ENCODE assay signal across 20 cellular contexts in the genomic region with DNA sequence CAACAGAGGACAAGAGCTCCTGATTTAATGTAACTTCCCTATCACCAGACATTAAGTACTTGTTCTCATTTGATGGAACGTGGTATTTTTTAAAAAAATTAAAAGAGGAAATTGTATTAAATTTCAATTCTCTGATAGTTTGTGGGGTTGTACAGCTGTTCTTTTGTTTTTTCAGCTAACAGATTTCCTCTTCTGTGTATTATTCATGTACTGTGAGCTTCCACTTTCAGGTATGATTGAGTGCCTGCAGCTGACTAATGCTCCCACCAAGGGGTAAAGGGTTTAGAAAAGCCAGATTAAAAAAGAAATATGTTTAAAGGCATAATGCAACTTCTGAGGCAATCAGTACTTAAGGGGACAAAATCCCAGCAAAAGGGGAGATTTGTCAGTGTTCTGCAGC.
DNase-seq lines count a peak whose midpoint lies in the region; ATAC-seq, FAIRE-seq and TF ChIP-seq lines count a peak whose summit lies in the region.
"Had no signal": no experiment of that assay in that cellular context is flagged by ENCODE, and none has a peak within 500 bp of the region (broad histone marks: within the 10 kb centered on the region; RNA-seq: fewer than 3 reads in every experiment).

No MANE protein-coding gene starts in this region.

- H3K4me3 ChIP-seq in MM.1S (ENCODE audit: low read length) (no peak overlapping the region), bronchial epithelial cell (ENCODE audit: low read depth, low read length) (no peak overlapping the region)
- H3K4me3 ChIP-seq: GM12878, K562, SJCRH30 had no signal

- TF ChIP-seq CTCF in MM.1S (IDR thresholded peaks at IDR 0.05; ENCODE audit: low read length) (no peak), bronchial epithelial cell (IDR thresholded peaks at IDR 0.05; ENCODE audit: insufficient read depth, low read length, severe bottlenecking) (no peak)

- H2AFZ ChIP-seq in MM.1S (ENCODE audit: low read length): peak overlapping the region; percentile 39

- H3K27me3 ChIP-seq in MM.1S (replicated peaks; ENCODE audit: insufficient read depth, low read length): no peaks in the 10 kb centered on the region
- H3K27me3 ChIP-seq in bronchial epithelial cell (ENCODE audit: control insufficient read depth, insufficient read depth, low read length): peaks cover 1% of the 10 kb centered on the region
- H3K27me3 ChIP-seq: SJCRH30 had no signal

- no peaks in the 10 kb centered on the region for H3K9me2 ChIP-seq in MM.1S (replicated peaks; ENCODE audit: insufficient read depth, low read length)

- H3K4me1 ChIP-seq in MM.1S (ENCODE audit: low read length): peaks cover 23% of the 10 kb centered on the region
- H3K4me1 ChIP-seq: Caco-2 had no signal

- H3K79me2 ChIP-seq in MM.1S (ENCODE audit: low read length): no peaks in the 10 kb centered on the region

- H3K9ac ChIP-seq in MM.1S (ENCODE audit: low read length): no peak overlapping the region

- DNase-seq in MM.1S (peak; percentile 66), bronchial epithelial cell (ENCODE audit: low read depth) (no peak), myocyte (ENCODE audit: low read depth) (peak; percentile 44), NCI-H446 treated with DMSO at 0.1 percent for 48 hours (lab: John Stamatoyannopoulos, UW) (no peak), NCI-H524 (lab: John Stamatoyannopoulos, UW) (no peak)
- DNase-seq: Caco-2, DMS53, NCI-H1105, NCI-H1694 treated with DMSO at 0.1 percent for 48 hours, NCI-H446, NCI-H774 had no signal

- H3K27ac ChIP-seq in MM.1S (ENCODE audit: low read length): peak overlapping the region; percentile 33; the same call in 1 of the 2 replicates
- H3K27ac ChIP-seq: SJCRH30 had no signal

- peak; percentile 51 for ATAC-seq in GM18868 (IDR thresholded peaks at IDR 0.05; ENCODE audit: unreplicated experiment)
- ATAC-seq in HG02973 (IDR thresholded peaks at IDR 0.05; ENCODE audit: unreplicated experiment): no peak
- ATAC-seq in GM21528 (IDR thresholded peaks at IDR 0.05; ENCODE audit: low FRiP score, unreplicated experiment): no peak
- ATAC-seq: GM12878, HCT116, K562 had no signal

- H3K36me3 ChIP-seq in MM.1S (replicated peaks; ENCODE audit: insufficient read depth, low read length) (no peaks in the 10 kb centered on the region), bronchial epithelial cell (ENCODE audit: control insufficient read depth, insufficient read depth, low read length) (no peaks in the 10 kb centered on the region)
- H3K36me3 ChIP-seq: SJCRH30 had no signal

- peak; percentile 64 for FAIRE-seq in bronchial epithelial cell (lab: Jason Lieb, UNC)
- FAIRE-seq: GM12878, GM19239, HTR-8/SVneo, K562 had no signal

- peak overlapping the region; percentile 21 for H3K4me2 ChIP-seq in MM.1S (ENCODE audit: low read depth, low read length)

- H3F3A ChIP-seq in MM.1S (ENCODE audit: insufficient read depth, low read length): no peaks in the 10 kb centered on the region

- no peaks in the 10 kb centered on the region for H4K20me1 ChIP-seq in MM.1S (ENCODE audit: insufficient read depth, low read length)

- H3K9me3 ChIP-seq in MM.1S (replicated peaks; ENCODE audit: insufficient read depth, low read length): no peaks in the 10 kb centered on the region
- H3K9me3 ChIP-seq: Caco-2, SJCRH30 had no signal

Comparison
In these comparisons a context has a peak if more than half of its experiments do, and no peak if none do; other contexts are left out.
1. DNase-seq: peak in MM.1S (single experiment) and myocyte (single experiment); none in bronchial epithelial cell (single experiment), NCI-H446 treated with DMSO at 0.1 percent for 48 hours (single experiment) and NCI-H524 (0 of 2).